ENCODE assay signal across 8 cellular contexts in genomic region chr1:204406621-204407020, GRCh38. TPM values are rescaled to one million over a fixed set of nuclear protein-coding genes. Genes with fewer than 3 reads are reported as not detected.
DNase-seq lines count a peak whose midpoint lies in the region; ATAC-seq and TF ChIP-seq lines count a peak whose summit lies in the region.

No MANE protein-coding gene starts in this region.

- no peak for ATAC-seq in left cardiac atrium
- no peak for ATAC-seq in body of pancreas
- ATAC-seq in HG02885 (IDR thresholded peaks at IDR 0.05; ENCODE audit: poor library complexity, unreplicated experiment) = no peak

- no peak overlapping the region for H3K18ac ChIP-seq in mesenchymal stem cell (ENCODE audit: low read depth in 1 of 2, low read length in 2 of 2)

- no peak overlapping the region for H2BK120ac ChIP-seq in mesenchymal stem cell (ENCODE audit: low read depth, low read length)

- no peak overlapping the region for H2AFZ ChIP-seq in mesenchymal stem cell (ENCODE audit: low read depth, low read length)

- no peak overlapping the region for H3K4ac ChIP-seq in mesenchymal stem cell (ENCODE audit: low read depth in 1 of 2, low read length in 2 of 2)

- H2BK12ac ChIP-seq in mesenchymal stem cell (ENCODE audit: low read length in 2 of 2) = no peak overlapping the region

- no peak for TF ChIP-seq CTCF in cardiac muscle cell (IDR thresholded peaks at IDR 0.05; ENCODE audit: low read depth, low read length)
- no peak for TF ChIP-seq CTCF in body of pancreas (IDR thresholded peaks at IDR 0.05)
- TF ChIP-seq CTCF in uterus (IDR thresholded peaks at IDR 0.05) = no peak

- H3K9me3 ChIP-seq in cardiac muscle cell (ENCODE audit: low read depth) = no peaks in the 10 kb centered on the region
- no peaks in the 10 kb centered on the region for H3K9me3 ChIP-seq in body of pancreas
- no peaks in the 10 kb centered on the region for H3K9me3 ChIP-seq in mesenchymal stem cell (ENCODE audit: control insufficient read depth, low read length)
- H3K9me3 ChIP-seq in uterus = no peaks in the 10 kb centered on the region

- peak overlapping the region; percentile 70 for H3K4me2 ChIP-seq in mesenchymal stem cell (ENCODE audit: low read length, poor library complexity, severe bottlenecking)

- H2BK5ac ChIP-seq in mesenchymal stem cell (ENCODE audit: low read depth, low read length, poor library complexity, severe bottlenecking) = no peak overlapping the region

- 33 to 38% methylated on average over 4 of the region's 4 CpGs for WGBS in body of pancreas, 2 donors
- WGBS in mesenchymal stem cell = 82% methylated on average over 1 of the region's 4 CpGs

- H3K4me1 ChIP-seq in cardiac muscle cell (ENCODE audit: low read depth) (peaks cover 6% of the 10 kb centered on the region), body of pancreas (peaks cover 26% of the 10 kb centered on the region), mesenchymal stem cell (ENCODE audit: control insufficient read depth, insufficient read depth, low read depth, low read length) (peaks cover 2% of the 10 kb centered on the region), uterus (no peaks in the 10 kb centered on the region)

- no peak overlapping the region for H4K91ac ChIP-seq in mesenchymal stem cell (ENCODE audit: low read length)

- H2AK5ac ChIP-seq in mesenchymal stem cell (ENCODE audit: low read length, severe bottlenecking) = no peak overlapping the region

- intact Hi-C loops in left cardiac atrium (cut with DNase I) = no loop called here
- intact Hi-C loops in body of pancreas (cut with DNase I) = no loop called here
- intact Hi-C loops in uterus (cut with DNase I; ENCODE audit: low total_unique reads) = no loop called here

- H3K4me3 ChIP-seq in cardiac muscle cell (peak overlapping the region; percentile 78), body of pancreas (peak overlapping the region; percentile 60 to 61), mesenchymal stem cell (ENCODE audit: insufficient read depth in 1 of 2, low read depth in 1 of 2, low read length in 2 of 2) (peak overlapping the region in 1 of 2 experiments; percentile 89), uterus (peak overlapping the region; percentile 64 to 83)

- H3K79me1 ChIP-seq in mesenchymal stem cell (replicated peaks; ENCODE audit: low read length, poor library complexity, severe bottlenecking) = peaks cover 4% of the 10 kb centered on the region

- TF ChIP-seq POLR2A in body of pancreas (IDR thresholded peaks at IDR 0.05) = no peak
- TF ChIP-seq POLR2A in uterus (IDR thresholded peaks at IDR 0.05) = no peak

- H3K23ac ChIP-seq in mesenchymal stem cell (ENCODE audit: low read length in 2 of 2) = no peak overlapping the region

- DNase-seq in cardiac muscle cell (ENCODE audit: low read depth in 1 of 2, low spot score in 1 of 2) = no peak
- no peak for DNase-seq in left cardiac atrium
- no peak for DNase-seq in body of pancreas
- peak; percentile 10 for DNase-seq in mesenchymal stem cell
- DNase-seq in uterus = no peak
- DNase-seq in occipital lobe (lab: John Stamatoyannopoulos, UW) = no peak
- DNase-seq in stimulated activated CD4-positive, alpha-beta T cell treated with anti-CD3 and anti-CD28 coated beads, Interleukin-2, amount 100 ng/mL, for 24 hours = no peak

- H2BK15ac ChIP-seq in mesenchymal stem cell (ENCODE audit: low read depth, poor library complexity, severe bottlenecking) = no peak overlapping the region

- peak overlapping the region; percentile 100 for H3K9ac ChIP-seq in mesenchymal stem cell (ENCODE audit: low read length)

- H3K14ac ChIP-seq in mesenchymal stem cell (ENCODE audit: low read length in 2 of 2) = no peak overlapping the region

- peaks cover 24% of the 10 kb centered on the region for H3K36me3 ChIP-seq in cardiac muscle cell
- peaks cover 0 to 6% of the 10 kb centered on the region in 2 donors for H3K36me3 ChIP-seq in body of pancreas (replicated peaks in 1 of 2; ENCODE audit: insufficient read depth in 1 of 2, low read depth in 2 of 2)
- H3K36me3 ChIP-seq in mesenchymal stem cell (ENCODE audit: control insufficient read depth in 1 of 2, insufficient read depth in 2 of 2, low read depth in 1 of 2, low read length in 2 of 2) = peaks cover 11 to 66% of the 10 kb centered on the region in 2 experiments
- H3K36me3 ChIP-seq in uterus = no peaks in the 10 kb centered on the region

- H4K8ac ChIP-seq in mesenchymal stem cell (ENCODE audit: low read length) = no peak overlapping the region

- H3K27me3 ChIP-seq in cardiac muscle cell = no peaks in the 10 kb centered on the region
- no peaks in the 10 kb centered on the region for H3K27me3 ChIP-seq in body of pancreas
- no peaks in the 10 kb centered on the region for H3K27me3 ChIP-seq in mesenchymal stem cell (ENCODE audit: control insufficient read depth in 1 of 2, insufficient read depth in 1 of 2, low read length in 2 of 2)
- H3K27me3 ChIP-seq in uterus = no peaks in the 10 kb centered on the region

- H3K27ac ChIP-seq in cardiac muscle cell (no peak overlapping the region), body of pancreas (peak overlapping the region in 2 of 4 donors; percentile 2 to 15), mesenchymal stem cell (ENCODE audit: low read length, poor library complexity, severe bottlenecking) (no peak overlapping the region), uterus (peak overlapping the region in 1 of 2 donors; percentile 96)

RNA-seq across cellular contexts. Expression of gene PPP1R15B, which starts 5.0 kb away (rescaled TPM):
- total RNA-seq in cardiac muscle cell = 24.9 and 27.0 TPM in 2 replicates
- polyA plus RNA-seq in cardiac muscle cell = 15.7 and 19.8 TPM in 2 replicates
- total RNA-seq in left cardiac atrium = 10 to 100 TPM; 22.1 to 37.5 TPM
- 10 to 100 TPM; 32.9 to 34.3 TPM for total RNA-seq in body of pancreas
- 19.9 TPM for polyA plus RNA-seq in mesenchymal stem cell (2013, experiment 1 of 2)
- 19.0 TPM for polyA plus RNA-seq in mesenchymal stem cell (2013, experiment 2 of 2)
- total RNA-seq in uterus = 10 to 100 TPM; 20.5 to 58.9 (median 46.4) TPM
- 43.4 TPM for total RNA-seq in occipital lobe

RNA-seq across cellular contexts. Expression of gene PLEKHA6, which starts 46.9 kb away (rescaled TPM):
- total RNA-seq in cardiac muscle cell (44.1 and 71.7 TPM in 2 replicates), left cardiac atrium (10 to 100 TPM; 14.1 to 19.8 TPM), body of pancreas (10 to 100 TPM; 10.9 to 20.4 TPM), uterus (10 to 100 TPM in 1 of 4 donors, 1 to 10 TPM in 3; 5.9 to 13.6 (median 8.4) TPM), occipital lobe (7.5 TPM)
- polyA plus RNA-seq in cardiac muscle cell = 23.1 and 41.6 TPM in 2 replicates
- polyA plus RNA-seq in mesenchymal stem cell (2013, experiment 1 of 2) = 4.0 TPM
- polyA plus RNA-seq in mesenchymal stem cell (2013, experiment 2 of 2) = 4.8 TPM
